Comparison of ENCODE assay signal across 1 cellular context in the genomic region with DNA sequence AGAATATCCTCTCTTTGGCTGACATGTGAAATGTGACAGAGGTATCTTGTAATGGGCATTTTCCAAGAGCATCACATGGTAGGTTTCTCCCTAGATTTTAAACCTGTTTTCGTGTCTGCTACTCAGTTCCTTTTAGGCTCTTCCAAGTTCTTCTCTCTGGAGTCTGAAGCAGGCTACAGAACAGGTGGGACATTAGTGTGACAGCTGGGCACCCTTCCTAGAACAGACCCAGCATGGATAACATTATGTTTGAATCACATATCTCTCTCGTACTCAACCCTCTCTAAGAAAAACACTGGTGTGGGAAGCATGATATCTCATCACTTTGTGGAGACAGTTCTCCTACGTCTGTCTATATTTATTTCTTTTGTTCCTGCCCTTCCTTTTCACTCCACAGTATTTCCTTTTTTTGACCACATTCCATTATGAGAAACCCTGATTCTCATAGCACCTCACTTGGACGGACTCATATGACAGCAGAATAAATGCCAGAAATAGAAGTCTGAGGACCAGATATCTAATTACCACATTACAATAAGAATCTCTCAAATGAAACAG.
TF ChIP-seq lines count a peak whose summit lies in the region.

No MANE protein-coding gene starts in this region.

TF ChIP-seq in GM23338, 12 proteins besides CTCF, POLR2A, EP300 and RAD21 (continued from another document):
- TF ChIP-seq EZH2phosphoT487 (IDR thresholded peaks at IDR 0.05; ENCODE audit: unreplicated experiment) (no peak), ZNF331 (CRISPR knock-in tag; IDR thresholded peaks at IDR 0.05; ENCODE audit: low read depth) (no peak), POLR2AphosphoS5 (IDR thresholded peaks at IDR 0.05; ENCODE audit: low read depth) (no peak), NANOG (IDR thresholded peaks at IDR 0.05; ENCODE audit: borderline replicate concordance) (no peak), ZNF114 (CRISPR knock-in tag; IDR thresholded peaks at IDR 0.05) (no peak), JUNB (IDR thresholded peaks at IDR 0.05; ENCODE audit: unreplicated experiment) (no peak), CREB1 (CRISPR knock-in tag; IDR thresholded peaks at IDR 0.05; ENCODE audit: low read depth) (no peak), EZH2 (IDR thresholded peaks at IDR 0.05; ENCODE audit: low read depth, unreplicated experiment) (no peak)
- TF ChIP-seq, protein P1, sequence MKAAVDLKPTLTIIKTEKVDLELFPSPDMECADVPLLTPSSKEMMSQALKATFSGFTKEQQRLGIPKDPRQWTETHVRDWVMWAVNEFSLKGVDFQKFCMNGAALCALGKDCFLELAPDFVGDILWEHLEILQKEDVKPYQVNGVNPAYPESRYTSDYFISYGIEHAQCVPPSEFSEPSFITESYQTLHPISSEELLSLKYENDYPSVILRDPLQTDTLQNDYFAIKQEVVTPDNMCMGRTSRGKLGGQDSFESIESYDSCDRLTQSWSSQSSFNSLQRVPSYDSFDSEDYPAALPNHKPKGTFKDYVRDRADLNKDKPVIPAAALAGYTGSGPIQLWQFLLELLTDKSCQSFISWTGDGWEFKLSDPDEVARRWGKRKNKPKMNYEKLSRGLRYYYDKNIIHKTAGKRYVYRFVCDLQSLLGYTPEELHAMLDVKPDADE (IDR thresholded peaks at IDR 0.05): no peak
- TF ChIP-seq, protein P2, sequence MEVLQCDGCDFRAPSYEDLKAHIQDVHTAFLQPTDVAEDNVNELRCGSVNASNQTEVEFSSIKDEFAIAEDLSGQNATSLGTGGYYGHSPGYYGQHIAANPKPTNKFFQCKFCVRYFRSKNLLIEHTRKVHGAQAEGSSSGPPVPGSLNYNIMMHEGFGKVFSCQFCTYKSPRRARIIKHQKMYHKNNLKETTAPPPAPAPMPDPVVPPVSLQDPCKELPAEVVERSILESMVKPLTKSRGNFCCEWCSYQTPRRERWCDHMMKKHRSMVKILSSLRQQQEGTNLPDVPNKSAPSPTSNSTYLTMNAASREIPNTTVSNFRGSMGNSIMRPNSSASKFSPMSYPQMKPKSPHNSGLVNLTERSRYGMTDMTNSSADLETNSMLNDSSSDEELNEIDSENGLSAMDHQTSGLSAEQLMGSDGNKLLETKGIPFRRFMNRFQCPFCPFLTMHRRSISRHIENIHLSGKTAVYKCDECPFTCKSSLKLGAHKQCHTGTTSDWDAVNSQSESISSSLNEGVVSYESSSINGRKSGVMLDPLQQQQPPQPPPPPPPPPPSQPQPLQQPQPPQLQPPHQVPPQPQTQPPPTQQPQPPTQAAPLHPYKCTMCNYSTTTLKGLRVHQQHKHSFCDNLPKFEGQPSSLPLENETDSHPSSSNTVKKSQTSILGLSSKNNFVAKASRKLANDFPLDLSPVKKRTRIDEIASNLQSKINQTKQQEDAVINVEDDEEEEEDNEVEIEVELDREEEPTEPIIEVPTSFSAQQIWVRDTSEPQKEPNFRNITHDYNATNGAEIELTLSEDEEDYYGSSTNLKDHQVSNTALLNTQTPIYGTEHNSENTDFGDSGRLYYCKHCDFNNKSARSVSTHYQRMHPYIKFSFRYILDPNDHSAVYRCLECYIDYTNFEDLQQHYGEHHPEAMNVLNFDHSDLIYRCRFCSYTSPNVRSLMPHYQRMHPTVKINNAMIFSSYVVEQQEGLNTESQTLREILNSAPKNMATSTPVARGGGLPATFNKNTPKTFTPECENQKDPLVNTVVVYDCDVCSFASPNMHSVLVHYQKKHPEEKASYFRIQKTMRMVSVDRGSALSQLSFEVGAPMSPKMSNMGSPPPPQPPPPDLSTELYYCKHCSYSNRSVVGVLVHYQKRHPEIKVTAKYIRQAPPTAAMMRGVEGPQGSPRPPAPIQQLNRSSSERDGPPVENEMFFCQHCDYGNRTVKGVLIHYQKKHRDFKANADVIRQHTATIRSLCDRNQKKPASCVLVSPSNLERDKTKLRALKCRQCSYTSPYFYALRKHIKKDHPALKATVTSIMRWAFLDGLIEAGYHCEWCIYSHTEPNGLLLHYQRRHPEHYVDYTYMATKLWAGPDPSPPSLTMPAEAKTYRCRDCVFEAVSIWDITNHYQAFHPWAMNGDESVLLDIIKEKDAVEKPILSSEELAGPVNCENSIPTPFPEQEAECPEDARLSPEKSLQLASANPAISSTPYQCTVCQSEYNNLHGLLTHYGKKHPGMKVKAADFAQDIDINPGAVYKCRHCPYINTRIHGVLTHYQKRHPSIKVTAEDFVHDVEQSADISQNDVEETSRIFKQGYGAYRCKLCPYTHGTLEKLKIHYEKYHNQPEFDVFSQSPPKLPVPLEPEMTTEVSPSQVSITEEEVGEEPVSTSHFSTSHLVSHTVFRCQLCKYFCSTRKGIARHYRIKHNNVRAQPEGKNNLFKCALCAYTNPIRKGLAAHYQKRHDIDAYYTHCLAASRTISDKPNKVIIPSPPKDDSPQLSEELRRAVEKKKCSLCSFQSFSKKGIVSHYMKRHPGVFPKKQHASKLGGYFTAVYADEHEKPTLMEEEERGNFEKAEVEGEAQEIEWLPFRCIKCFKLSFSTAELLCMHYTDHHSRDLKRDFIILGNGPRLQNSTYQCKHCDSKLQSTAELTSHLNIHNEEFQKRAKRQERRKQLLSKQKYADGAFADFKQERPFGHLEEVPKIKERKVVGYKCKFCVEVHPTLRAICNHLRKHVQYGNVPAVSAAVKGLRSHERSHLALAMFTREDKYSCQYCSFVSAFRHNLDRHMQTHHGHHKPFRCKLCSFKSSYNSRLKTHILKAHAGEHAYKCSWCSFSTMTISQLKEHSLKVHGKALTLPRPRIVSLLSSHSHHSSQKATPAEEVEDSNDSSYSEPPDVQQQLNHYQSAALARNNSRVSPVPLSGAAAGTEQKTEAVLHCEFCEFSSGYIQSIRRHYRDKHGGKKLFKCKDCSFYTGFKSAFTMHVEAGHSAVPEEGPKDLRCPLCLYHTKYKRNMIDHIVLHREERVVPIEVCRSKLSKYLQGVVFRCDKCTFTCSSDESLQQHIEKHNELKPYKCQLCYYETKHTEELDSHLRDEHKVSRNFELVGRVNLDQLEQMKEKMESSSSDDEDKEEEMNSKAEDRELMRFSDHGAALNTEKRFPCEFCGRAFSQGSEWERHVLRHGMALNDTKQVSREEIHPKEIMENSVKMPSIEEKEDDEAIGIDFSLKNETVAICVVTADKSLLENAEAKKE (CRISPR knock-in tag; IDR thresholded peaks at IDR 0.05): no peak
